1 cellular context compared by ENCODE assay signal in genomic region chr7:106717254-106717996, GRCh38.
TF ChIP-seq lines count a peak whose summit lies in the region.

No MANE protein-coding gene starts in this region.

TF ChIP-seq in GM12878, 131 proteins besides CTCF, POLR2A, EP300 and RAD21:
- TF ChIP-seq BHLHE40 (IDR thresholded peaks at IDR 0.05; ENCODE audit: borderline replicate concordance in 1 of 2, low read depth in 2 of 2, low read length in 1 of 2) (no peak), ZNF217 (IDR thresholded peaks at IDR 0.05) (no peak), ZBTB40 (IDR thresholded peaks at IDR 0.05; ENCODE audit: borderline replicate concordance) (no peak), SMARCA5 (IDR thresholded peaks at IDR 0.05) (0 out of 2 replicates have a peak, but pooled peaks have one; percentile 50), NBN (IDR thresholded peaks at IDR 0.05) (no peak), CREM (IDR thresholded peaks at IDR 0.05; ENCODE audit: low read depth) (no peak), SRF (IDR thresholded peaks at IDR 0.05; ENCODE audit: low read depth in 2 of 2, low read length in 2 of 2) (no peak), HDGF (IDR thresholded peaks at IDR 0.05) (no peak), PKNOX1 (IDR thresholded peaks at IDR 0.05) (peak; percentile 83), PBX3 (IDR thresholded peaks at IDR 0.05; ENCODE audit: insufficient replicate concordance, low read depth, low read length) (peak; percentile 56)
